Comparison of ENCODE assay signal across 8 cellular contexts in the genomic region with DNA sequence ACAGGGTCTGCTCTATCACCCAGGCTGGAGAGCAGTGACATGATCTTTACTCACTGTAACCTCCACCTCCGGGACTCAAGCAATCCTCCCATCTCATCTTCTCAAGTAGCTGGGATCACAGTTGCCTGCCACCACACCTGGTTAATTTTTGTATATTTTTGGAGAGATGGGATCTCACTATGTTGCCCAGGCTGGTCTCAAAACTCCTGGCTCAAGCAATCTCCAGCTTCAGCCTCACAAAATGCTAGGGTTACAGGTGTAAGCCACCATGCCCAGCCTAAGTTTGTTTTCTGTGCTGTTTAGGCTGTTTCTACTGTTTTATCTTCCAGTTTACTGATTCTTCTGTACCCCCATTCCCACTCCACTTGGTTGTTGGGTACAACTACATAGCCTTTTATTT.
"Had no signal": no experiment of that assay in that cellular context is flagged by ENCODE, and none has a peak within 500 bp of the region (broad histone marks: within the 10 kb centered on the region; RNA-seq: fewer than 3 reads in every experiment).

No MANE protein-coding gene starts in this region.

- FAIRE-seq: G401.6, GM12878, GM12891, GM12892, GM18507, GM19239 had no signal

- H3K4me3 ChIP-seq: GM12878 had no signal

- ATAC-seq: GM12878 had no signal

- DNase-seq: GDM1, GF-D8 had no signal
